Comparison of ENCODE assay signal across 1 cellular context in the genomic region with DNA sequence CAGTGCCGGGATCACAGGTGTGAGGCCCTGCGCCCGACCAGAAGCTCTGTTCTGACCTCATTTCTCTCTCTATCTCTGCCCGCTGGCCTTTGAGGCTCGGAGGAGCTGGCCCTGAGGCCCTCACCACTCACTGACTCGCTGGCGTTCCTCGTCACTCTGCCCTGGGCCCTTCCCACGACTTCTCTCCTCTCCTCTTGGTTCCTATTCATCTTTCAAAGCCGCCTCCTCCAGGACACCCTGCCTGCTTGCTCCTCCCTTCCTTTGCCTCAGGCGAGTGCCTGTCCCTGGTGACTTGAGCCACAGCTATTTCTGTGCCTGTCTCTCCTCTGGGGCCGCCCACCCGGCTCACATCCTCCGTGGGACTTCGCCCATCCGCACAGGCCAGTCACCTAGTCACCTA.
TF ChIP-seq lines count a peak whose summit lies in the region.

No MANE protein-coding gene starts in this region.

TF ChIP-seq in WTC11, 78 proteins besides CTCF, POLR2A, EP300 and RAD21 (continued from another document):
- TF ChIP-seq ZBTB21 (CRISPR knock-in tag; IDR thresholded peaks at IDR 0.05; ENCODE audit: borderline replicate concordance) (no peak), MYBL2 (CRISPR knock-in tag; IDR thresholded peaks at IDR 0.05) (no peak)
- TF ChIP-seq, protein P1, sequence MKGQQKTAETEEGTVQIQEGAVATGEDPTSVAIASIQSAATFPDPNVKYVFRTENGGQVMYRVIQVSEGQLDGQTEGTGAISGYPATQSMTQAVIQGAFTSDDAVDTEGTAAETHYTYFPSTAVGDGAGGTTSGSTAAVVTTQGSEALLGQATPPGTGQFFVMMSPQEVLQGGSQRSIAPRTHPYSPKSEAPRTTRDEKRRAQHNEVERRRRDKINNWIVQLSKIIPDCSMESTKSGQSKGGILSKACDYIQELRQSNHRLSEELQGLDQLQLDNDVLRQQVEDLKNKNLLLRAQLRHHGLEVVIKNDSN (CRISPR knock-in tag; IDR thresholded peaks at IDR 0.05), result no peak
- TF ChIP-seq, protein P2, sequence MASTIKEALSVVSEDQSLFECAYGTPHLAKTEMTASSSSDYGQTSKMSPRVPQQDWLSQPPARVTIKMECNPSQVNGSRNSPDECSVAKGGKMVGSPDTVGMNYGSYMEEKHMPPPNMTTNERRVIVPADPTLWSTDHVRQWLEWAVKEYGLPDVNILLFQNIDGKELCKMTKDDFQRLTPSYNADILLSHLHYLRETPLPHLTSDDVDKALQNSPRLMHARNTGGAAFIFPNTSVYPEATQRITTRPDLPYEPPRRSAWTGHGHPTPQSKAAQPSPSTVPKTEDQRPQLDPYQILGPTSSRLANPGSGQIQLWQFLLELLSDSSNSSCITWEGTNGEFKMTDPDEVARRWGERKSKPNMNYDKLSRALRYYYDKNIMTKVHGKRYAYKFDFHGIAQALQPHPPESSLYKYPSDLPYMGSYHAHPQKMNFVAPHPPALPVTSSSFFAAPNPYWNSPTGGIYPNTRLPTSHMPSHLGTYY (CRISPR knock-in tag; IDR thresholded peaks at IDR 0.05), result no peak
- TF ChIP-seq, protein P3, sequence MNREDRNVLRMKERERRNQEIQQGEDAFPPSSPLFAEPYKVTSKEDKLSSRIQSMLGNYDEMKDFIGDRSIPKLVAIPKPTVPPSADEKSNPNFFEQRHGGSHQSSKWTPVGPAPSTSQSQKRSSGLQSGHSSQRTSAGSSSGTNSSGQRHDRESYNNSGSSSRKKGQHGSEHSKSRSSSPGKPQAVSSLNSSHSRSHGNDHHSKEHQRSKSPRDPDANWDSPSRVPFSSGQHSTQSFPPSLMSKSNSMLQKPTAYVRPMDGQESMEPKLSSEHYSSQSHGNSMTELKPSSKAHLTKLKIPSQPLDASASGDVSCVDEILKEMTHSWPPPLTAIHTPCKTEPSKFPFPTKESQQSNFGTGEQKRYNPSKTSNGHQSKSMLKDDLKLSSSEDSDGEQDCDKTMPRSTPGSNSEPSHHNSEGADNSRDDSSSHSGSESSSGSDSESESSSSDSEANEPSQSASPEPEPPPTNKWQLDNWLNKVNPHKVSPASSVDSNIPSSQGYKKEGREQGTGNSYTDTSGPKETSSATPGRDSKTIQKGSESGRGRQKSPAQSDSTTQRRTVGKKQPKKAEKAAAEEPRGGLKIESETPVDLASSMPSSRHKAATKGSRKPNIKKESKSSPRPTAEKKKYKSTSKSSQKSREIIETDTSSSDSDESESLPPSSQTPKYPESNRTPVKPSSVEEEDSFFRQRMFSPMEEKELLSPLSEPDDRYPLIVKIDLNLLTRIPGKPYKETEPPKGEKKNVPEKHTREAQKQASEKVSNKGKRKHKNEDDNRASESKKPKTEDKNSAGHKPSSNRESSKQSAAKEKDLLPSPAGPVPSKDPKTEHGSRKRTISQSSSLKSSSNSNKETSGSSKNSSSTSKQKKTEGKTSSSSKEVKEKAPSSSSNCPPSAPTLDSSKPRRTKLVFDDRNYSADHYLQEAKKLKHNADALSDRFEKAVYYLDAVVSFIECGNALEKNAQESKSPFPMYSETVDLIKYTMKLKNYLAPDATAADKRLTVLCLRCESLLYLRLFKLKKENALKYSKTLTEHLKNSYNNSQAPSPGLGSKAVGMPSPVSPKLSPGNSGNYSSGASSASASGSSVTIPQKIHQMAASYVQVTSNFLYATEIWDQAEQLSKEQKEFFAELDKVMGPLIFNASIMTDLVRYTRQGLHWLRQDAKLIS (CRISPR knock-in tag; IDR thresholded peaks at IDR 0.05; ENCODE audit: borderline replicate concordance), result no peak
- TF ChIP-seq, protein P4, sequence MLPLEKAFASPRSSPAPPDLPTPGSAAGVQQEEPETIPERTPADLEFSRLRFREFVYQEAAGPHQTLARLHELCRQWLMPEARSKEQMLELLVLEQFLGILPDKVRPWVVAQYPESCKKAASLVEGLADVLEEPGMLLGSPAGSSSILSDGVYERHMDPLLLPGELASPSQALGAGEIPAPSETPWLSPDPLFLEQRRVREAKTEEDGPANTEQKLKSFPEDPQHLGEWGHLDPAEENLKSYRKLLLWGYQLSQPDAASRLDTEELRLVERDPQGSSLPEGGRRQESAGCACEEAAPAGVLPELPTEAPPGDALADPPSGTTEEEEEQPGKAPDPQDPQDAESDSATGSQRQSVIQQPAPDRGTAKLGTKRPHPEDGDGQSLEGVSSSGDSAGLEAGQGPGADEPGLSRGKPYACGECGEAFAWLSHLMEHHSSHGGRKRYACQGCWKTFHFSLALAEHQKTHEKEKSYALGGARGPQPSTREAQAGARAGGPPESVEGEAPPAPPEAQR (CRISPR knock-in tag; IDR thresholded peaks at IDR 0.05), result no peak
